Comparison of ENCODE assay signal across 17 cellular contexts in genomic region chr4:48175806-48176205, GRCh38. TPM values are rescaled to one million over a fixed set of nuclear protein-coding genes. Genes with fewer than 3 reads are reported as not detected.
DNase-seq lines count a peak whose midpoint lies in the region; ATAC-seq and TF ChIP-seq lines count a peak whose summit lies in the region.
"Had no signal": no experiment of that assay in that cellular context is flagged by ENCODE, and none has a peak within 500 bp of the region (broad histone marks: within the 10 kb centered on the region; RNA-seq: fewer than 3 reads in every experiment).

No MANE protein-coding gene starts in this region.

- no peak for TF ChIP-seq POLR2A in prostate gland (IDR thresholded peaks at IDR 0.05)

- H3K36me3 ChIP-seq in GM23338 (ENCODE audit: insufficient read depth) (no peaks in the 10 kb centered on the region), PC-3 (ENCODE audit: low read depth, low read length) (no peaks in the 10 kb centered on the region), prostate gland (no peaks in the 10 kb centered on the region)
- H3K36me3 ChIP-seq: esophagus squamous epithelium, suprapubic skin had no signal

- H3F3A ChIP-seq in GM23338 (replicated peaks; ENCODE audit: low read depth) (no peaks in the 10 kb centered on the region), PC-3 (ENCODE audit: low read length, unreplicated experiment) (no peaks in the 10 kb centered on the region)

- H3K4me3 Mint-ChIP-seq in GM23338: no peak overlapping the region
- H3K4me3 Mint-ChIP-seq: activated CD8-positive, alpha-beta memory T cell treated with anti-CD3 and anti-CD28 coated beads, Interleukin-2, amount 10 ng/mL, durations not matched to agents 7 days and 5 days; CD8-positive, alpha-beta T cell had no signal

- H3K4me2 ChIP-seq in GM23338 (no peak overlapping the region), PC-3 (ENCODE audit: low read length) (peak overlapping the region; percentile 47; the same call in 1 of the 2 replicates)

- POLR2A ChIA-PET in PC-3 (lab: Charles Lee; ENCODE audit: unreplicated experiment): no interaction called here

- H3K27ac ChIP-seq in GM23338 (ENCODE audit: low read depth) (peak overlapping the region; percentile 79), PC-3 (ENCODE audit: low read length) (no peak overlapping the region), prostate gland (no peak overlapping the region)
- H3K27ac ChIP-seq: dorsolateral prefrontal cortex, esophagus squamous epithelium, neutrophil, suprapubic skin had no signal

- intact Hi-C loops in PC-3 (cut with micrococcal nuclease): no loop called here
- intact Hi-C loops in prostate gland (cut with DNase I): no loop called here

- H4K20me1 ChIP-seq in GM23338 (replicated peaks; ENCODE audit: insufficient read depth) (no peaks in the 10 kb centered on the region), PC-3 (ENCODE audit: low read length) (no peaks in the 10 kb centered on the region)

- no peak overlapping the region for H3K9ac ChIP-seq in PC-3 (ENCODE audit: low read length)

- peaks cover 4% of the 10 kb centered on the region; the same call in 1 of the 3 replicates for H3K36me3 Mint-ChIP-seq in GM23338 (ENCODE audit: low read depth)
- H3K36me3 Mint-ChIP-seq: CD8-positive, alpha-beta T cell had no signal

- CTCF ChIA-PET in PC-3 (lab: Charles Lee): no interaction called here

- H3K4me1 ChIP-seq in GM23338 (ENCODE audit: insufficient read depth): peaks cover 13% of the 10 kb centered on the region
- H3K4me1 ChIP-seq in PC-3 (ENCODE audit: insufficient read depth, low read length): peaks cover 28% of the 10 kb centered on the region
- no peaks in the 10 kb centered on the region for H3K4me1 ChIP-seq in prostate gland (replicated peaks)

- H3K79me2 ChIP-seq in GM23338 (replicated peaks; ENCODE audit: insufficient read depth): no peaks in the 10 kb centered on the region
- H3K79me2 ChIP-seq in PC-3 (ENCODE audit: low read length): no peaks in the 10 kb centered on the region

- H3K9me3 ChIP-seq in PC-3 (ENCODE audit: low read length): no peaks in the 10 kb centered on the region
- no peaks in the 10 kb centered on the region for H3K9me3 ChIP-seq in prostate gland
- H3K9me3 ChIP-seq: esophagus squamous epithelium, neutrophil, suprapubic skin had no signal

- H3K27me3 ChIP-seq in GM23338 (ENCODE audit: insufficient read depth) (no peaks in the 10 kb centered on the region), PC-3 (ENCODE audit: low read length) (no peaks in the 10 kb centered on the region), prostate gland (replicated peaks; ENCODE audit: insufficient read depth) (no peaks in the 10 kb centered on the region)
- H3K27me3 ChIP-seq: dorsolateral prefrontal cortex, esophagus squamous epithelium, neutrophil, suprapubic skin had no signal

- H2AFZ ChIP-seq in GM23338 (no peak overlapping the region), PC-3 (ENCODE audit: low read length) (no peak overlapping the region)

- H3K4me1 Mint-ChIP-seq in GM23338: peaks cover 41% of the 10 kb centered on the region

- peaks cover 3% of the 10 kb centered on the region for H3K9me3 Mint-ChIP-seq in GM23338

- H3K27ac Mint-ChIP-seq in GM23338: peak overlapping the region; percentile 96
- H3K27ac Mint-ChIP-seq: activated CD8-positive, alpha-beta memory T cell treated with anti-CD3 and anti-CD28 coated beads, Interleukin-2, amount 10 ng/mL, durations not matched to agents 7 days and 5 days; CD8-positive, alpha-beta T cell had no signal

- TF ChIP-seq CTCF in GM23338 (conservative IDR thresholded peaks at IDR 0.05; ENCODE audit: low read depth in 2 of 2) (no peak), PC-3 (conservative IDR thresholded peaks at IDR 0.05; ENCODE audit: low read depth, low read length) (no peak), prostate gland (IDR thresholded peaks at IDR 0.05) (no peak)

- no TSS peak for BruUV-seq in PC-3 (replicated peaks; lab: Mats Ljungman, UMichigan)

- H3K4me3 ChIP-seq in GM23338: no peak overlapping the region
- H3K4me3 ChIP-seq in PC-3 (ENCODE audit: low read length): no peak overlapping the region
- no peak overlapping the region for H3K4me3 ChIP-seq in prostate gland
- H3K4me3 ChIP-seq: dorsolateral prefrontal cortex, esophagus squamous epithelium, suprapubic skin had no signal

- peaks cover 2% of the 10 kb centered on the region for H3K27me3 Mint-ChIP-seq in GM23338 (ENCODE audit: insufficient read depth, low read depth, poor library complexity)
- H3K27me3 Mint-ChIP-seq: activated CD8-positive, alpha-beta memory T cell treated with anti-CD3 and anti-CD28 coated beads, Interleukin-2, amount 10 ng/mL, durations not matched to agents 7 days and 5 days had no signal

- H3K9me2 ChIP-seq in GM23338 (ENCODE audit: insufficient read depth) (no peaks in the 10 kb centered on the region), PC-3 (replicated peaks; ENCODE audit: low read length) (no peaks in the 10 kb centered on the region)

- DNase-seq in DMS53 (lab: John Stamatoyannopoulos, UW) (peak; percentile 83), GM23338 (ENCODE audit: low spot score) (no peak), PC-3 (peak; percentile 59), iris pigment epithelial cell (ENCODE audit: low read depth) (peak; percentile 10), globus pallidus (ENCODE audit: low spot score) (no peak), NOMO-1 treated with dmso at 0.1 percent for 144 hours (lab: John Stamatoyannopoulos, UW; ENCODE audit: unreplicated experiment) (no peak), prostate gland (ENCODE audit: low spot score) (no peak)
- DNase-seq: activated CD8-positive, alpha-beta memory T cell treated with anti-CD3 and anti-CD28 coated beads, Interleukin-2, amount 10 ng/mL, durations not matched to agents 7 days and 5 days; amniotic stem cell; CD8-positive, alpha-beta T cell; DND-41; dorsolateral prefrontal cortex; esophagus squamous epithelium; NCI-H146 had no signal

- ATAC-seq in GM23338 (no peak), PC-3 (peak; percentile 93)
- ATAC-seq: activated CD8-positive, alpha-beta memory T cell treated with anti-CD3 and anti-CD28 coated beads, Interleukin-2, amount 10 ng/mL, durations not matched to agents 7 days and 5 days; CD8-positive, alpha-beta T cell had no signal

TF ChIP-seq in GM23338, 12 proteins besides CTCF, POLR2A, EP300 and RAD21 (continues in another document):
- TF ChIP-seq REST (IDR thresholded peaks at IDR 0.05; ENCODE audit: unreplicated experiment): no peak

RNA-seq across cellular contexts. Expression of gene TXK, which starts 41.8 kb away (rescaled TPM):
- total RNA-seq in GM23338 (2014; rRNA removed; shearing (Covaris generic)): 0.14 and 0.50 TPM in 2 replicates
- 0.40 TPM in 1 of 2 replicates, not detected in the other for polyA plus RNA-seq in GM23338 (2016; fragmentation: Nextera tagmentation; extraction: Ambion mirVana)
- 0.92 and 2.6 TPM in 2 replicates for total RNA-seq in PC-3 (2014; rRNA removed)
- total RNA-seq in prostate gland: 1 to 10 TPM in 1 of 2 donors, under 1 TPM in 1; 0.46 to 4.8 TPM
- total RNA-seq: H1 had no signal
- polyA plus RNA-seq: H1 had no signal

Comparison
In these comparisons a context has a peak if more than half of its experiments do, and no peak if none do; other contexts are left out.
1. DNase-seq: peak in DMS53 (single experiment), PC-3 (single experiment) and iris pigment epithelial cell (single experiment); none in GM23338 (single experiment), globus pallidus (single experiment), NOMO-1 treated with dmso at 0.1 percent for 144 hours (single experiment) and prostate gland (single experiment).